ENCODE assay signal across 8 cellular contexts in genomic region chr5:178230879-178231735, GRCh38. TPM values are rescaled to one million over a fixed set of nuclear protein-coding genes. Genes with fewer than 3 reads are reported as not detected.
DNase-seq lines count a peak whose midpoint lies in the region; ATAC-seq and TF ChIP-seq lines count a peak whose summit lies in the region.

No MANE protein-coding gene starts in this region.

- H3K4me1 Mint-ChIP-seq in T-helper 1 cell treated with Interleukin-12 subunit alpha and Interleukin-12 subunit beta and Interleukin-4 antibody, amounts not matched to agents 30 μg/mL and 1 μg/mL, for 36 hours (ENCODE audit: low read depth): peaks cover 47% of the 10 kb centered on the region

- H3K36me3 Mint-ChIP-seq in T-helper 1 cell treated with Interleukin-12 subunit alpha and Interleukin-12 subunit beta and Interleukin-4 antibody, amounts not matched to agents 30 μg/mL and 1 μg/mL, for 36 hours (ENCODE audit: low read depth): peaks cover 44% of the 10 kb centered on the region

- no peak for ATAC-seq in HG03196 (IDR thresholded peaks at IDR 0.05; ENCODE audit: unreplicated experiment)

- no peaks in the 10 kb centered on the region for H3K27me3 ChIP-seq in ascending aorta
- H3K27me3 ChIP-seq in kidney epithelial cell (ENCODE audit: control insufficient read depth, insufficient read depth, low read length): no peaks in the 10 kb centered on the region

- TF ChIP-seq CTCF in ascending aorta (IDR thresholded peaks at IDR 0.05) (no peak), kidney epithelial cell (IDR thresholded peaks at IDR 0.05; ENCODE audit: insufficient read depth, low read length, poor library complexity, severe bottlenecking) (no peak)

- intact Hi-C loops in ascending aorta (cut with DNase I): loop anchor here (5.0 kb wide), 1 partner anchor 1501 kb away; the partner anchor contains the start of gene MAML1

- no peaks in the 10 kb centered on the region for H3K27me3 Mint-ChIP-seq in T-helper 1 cell treated with Interleukin-12 subunit alpha and Interleukin-12 subunit beta and Interleukin-4 antibody, amounts not matched to agents 30 μg/mL and 1 μg/mL, for 36 hours (ENCODE audit: low read depth)

- H3K4me3 Mint-ChIP-seq in T-helper 1 cell treated with Interleukin-12 subunit alpha and Interleukin-12 subunit beta and Interleukin-4 antibody, amounts not matched to agents 30 μg/mL and 1 μg/mL, for 36 hours: peak overlapping the region; percentile 86

- DNase-seq in T-helper 1 cell (no peak), ascending aorta (ENCODE audit: low spot score in 2 of 2) (peak in 1 of 2 donors; percentile 79), kidney epithelial cell (ENCODE audit: low read depth) (no peak), substantia nigra (lab: John Stamatoyannopoulos, UW) (peak in 22 of 49 donors; percentile 10 to 72 (median 36)), epidermal melanocyte (ENCODE audit: insufficient read length, low spot score) (no peak), NCI-H1092 (lab: John Stamatoyannopoulos, UW) (no peak)

- H3K9me3 ChIP-seq in ascending aorta: no peaks in the 10 kb centered on the region

- H3K4me3 ChIP-seq in ascending aorta (peak overlapping the region; percentile 81 to 87), kidney epithelial cell (ENCODE audit: low read depth, low read length) (peak overlapping the region; percentile 73)

- H3K27ac Mint-ChIP-seq in T-helper 1 cell treated with Interleukin-12 subunit alpha and Interleukin-12 subunit beta and Interleukin-4 antibody, amounts not matched to agents 30 μg/mL and 1 μg/mL, for 36 hours: peak overlapping the region; percentile 76

- no peaks in the 10 kb centered on the region for H3K9me3 Mint-ChIP-seq in T-helper 1 cell treated with Interleukin-12 subunit alpha and Interleukin-12 subunit beta and Interleukin-4 antibody, amounts not matched to agents 30 μg/mL and 1 μg/mL, for 36 hours

- H3K27ac ChIP-seq in ascending aorta (peak overlapping the region; percentile 97), substantia nigra (ENCODE audit: low read depth, low read length, poor library complexity, severe bottlenecking) (peak overlapping the region; percentile 94)

- H3K4me1 ChIP-seq in ascending aorta: peaks cover 10 to 18% of the 10 kb centered on the region in 2 donors

- H3K36me3 ChIP-seq in ascending aorta: peaks cover 16 to 38% of the 10 kb centered on the region in 2 donors
- H3K36me3 ChIP-seq in kidney epithelial cell (ENCODE audit: control insufficient read depth, insufficient read depth, low read length): peaks cover 4% of the 10 kb centered on the region

RNA-seq across cellular contexts. Expression of gene PHYKPL, which starts 1.5 kb away (rescaled TPM):
- 89.3 TPM for total RNA-seq in ascending aorta
- 18.7 and 22.7 TPM in 2 replicates for total RNA-seq in kidney epithelial cell

RNA-seq across cellular contexts. Expression of gene HNRNPAB, which starts 26.8 kb away (rescaled TPM):
- 99.2 TPM for total RNA-seq in ascending aorta
- 132 and 152 TPM in 2 replicates for total RNA-seq in kidney epithelial cell

RNA-seq across cellular contexts. Expression of gene GMCL2, which starts 43.9 kb away (rescaled TPM):
- total RNA-seq in ascending aorta (not detected), kidney epithelial cell (not detected in 2 replicates)
